In genomic region chr3:34258271-34259015, GRCh38 we compare ENCODE assay signal across 26 cellular contexts.
DNase-seq lines count a peak whose midpoint lies in the region; ATAC-seq and TF ChIP-seq lines count a peak whose summit lies in the region.
"Had no signal": no experiment of that assay in that cellular context is flagged by ENCODE, and none has a peak within 500 bp of the region (broad histone marks: within the 10 kb centered on the region; RNA-seq: fewer than 3 reads in every experiment).

No MANE protein-coding gene starts in this region.

- no peak overlapping the region for H3K4me3 ChIP-seq in ascending aorta
- H3K4me3 ChIP-seq: esophagus muscularis mucosa, gastrocnemius medialis, GM23248, K562, prostate gland, tibial nerve had no signal

- no peak for ATAC-seq in HG02938 (IDR thresholded peaks at IDR 0.05; ENCODE audit: unreplicated experiment)
- ATAC-seq in GM19328 (IDR thresholded peaks at IDR 0.05; ENCODE audit: unreplicated experiment) = no peak
- ATAC-seq: CD8-positive, alpha-beta T cell; gastrocnemius medialis; K562; PC-3; T-cell had no signal

- DNase-seq in DMS79 treated with DMSO at 0.1 percent for 48 hours (lab: John Stamatoyannopoulos, UW) = peak; percentile 53
- DNase-seq in NCI-H2081 treated with DMSO at 0.1 percent for 48 hours (lab: John Stamatoyannopoulos, UW) = peak; percentile 50
- DNase-seq in ascending aorta (ENCODE audit: low spot score in 2 of 2) = peak in 1 of 2 donors; percentile 70
- peak; percentile 11 for DNase-seq in iris pigment epithelial cell (ENCODE audit: low read depth)
- no peak for DNase-seq in NCI-H2029 (lab: John Stamatoyannopoulos, UW)
- DNase-seq: activated CD4-positive, alpha-beta T cell treated with anti-CD3 and anti-CD28 coated beads, Interleukin-2, amount 50 U/mL, for 1 hour; amniotic stem cell; CD8-positive, alpha-beta T cell; DMS53; effector CD8-positive, alpha-beta T cell; gastrocnemius medialis; GM23248; left cardiac atrium; NCI-H187; NCI-H526; PC-3; SIG-M5; small intestine; stimulated activated CD4-positive, alpha-beta T cell treated with anti-CD3 and anti-CD28 coated beads, Interleukin-4, amount 100 ng/mL, for 1 hour; T-cell had no signal

- peak overlapping the region; percentile 7 to 31 for H3K27ac ChIP-seq in ascending aorta
- H3K27ac ChIP-seq: esophagus muscularis mucosa, gastrocnemius medialis, GM23248, prostate gland, tibial nerve had no signal

- intact Hi-C loops in ascending aorta (cut with DNase I) = loop anchor here (5.0 to 10.0 kb wide), 2 partner anchors 46 to 536 kb away; no protein-coding TSS in a partner anchor

- no peak for TF ChIP-seq CTCF in ascending aorta (IDR thresholded peaks at IDR 0.05)

- H3K4me1 ChIP-seq in ascending aorta = peaks cover 3 to 32% of the 10 kb centered on the region in 2 donors
- H3K4me1 ChIP-seq: gastrocnemius medialis, prostate gland had no signal

- H3K36me3 ChIP-seq in ascending aorta = no peaks in the 10 kb centered on the region
- H3K36me3 ChIP-seq: esophagus muscularis mucosa, gastrocnemius medialis, prostate gland, tibial nerve had no signal

- H3K27me3 ChIP-seq in ascending aorta = no peaks in the 10 kb centered on the region
- H3K27me3 ChIP-seq: esophagus muscularis mucosa, gastrocnemius medialis, tibial nerve had no signal

- no peaks in the 10 kb centered on the region for H3K9me3 ChIP-seq in ascending aorta
- H3K9me3 ChIP-seq: esophagus muscularis mucosa, gastrocnemius medialis, prostate gland, tibial nerve had no signal
